In genomic region chr10:35822316-35822715, GRCh38 we compare ENCODE assay signal across 10 cellular contexts.
DNase-seq lines count a peak whose midpoint lies in the region; ATAC-seq and TF ChIP-seq lines count a peak whose summit lies in the region.
"Had no signal": no experiment of that assay in that cellular context is flagged by ENCODE, and none has a peak within 500 bp of the region (broad histone marks: within the 10 kb centered on the region; RNA-seq: fewer than 3 reads in every experiment).

No MANE protein-coding gene starts in this region.

- no peaks in the 10 kb centered on the region for H3F3A ChIP-seq in SK-N-SH (replicated peaks; ENCODE audit: insufficient read depth)

- H3K79me2 ChIP-seq in SK-N-SH (ENCODE audit: insufficient read depth), result no peaks in the 10 kb centered on the region

- H3K9me3 Mint-ChIP-seq in stimulated activated naive CD8-positive, alpha-beta T cell treated with anti-CD3 and anti-CD28 coated beads, Interleukin-15, amount 100 ng/mL, for 72 hours, result peaks cover 0 to 5% of the 10 kb centered on the region in 2 donors

- no peaks in the 10 kb centered on the region for H3K36me3 ChIP-seq in SK-N-SH (replicated peaks in 1 of 2; ENCODE audit: control insufficient read depth in 1 of 2, insufficient read depth in 2 of 2, low read length in 1 of 2)
- H3K36me3 ChIP-seq in left lung, result no peaks in the 10 kb centered on the region
- no peaks in the 10 kb centered on the region for H3K36me3 ChIP-seq in uterus
- H3K36me3 ChIP-seq: esophagus muscularis mucosa had no signal

- H4K20me1 ChIP-seq in SK-N-SH (ENCODE audit: insufficient read depth), result no peaks in the 10 kb centered on the region

- H3K4me3 ChIP-seq in SK-N-SH (ENCODE audit: low read depth in 2 of 2, low read length in 1 of 2) (no peak overlapping the region), left lung (no peak overlapping the region), uterus (no peak overlapping the region)
- H3K4me3 ChIP-seq: esophagus muscularis mucosa had no signal

- no peak overlapping the region for H3K27ac Mint-ChIP-seq in stimulated activated naive CD8-positive, alpha-beta T cell treated with anti-CD3 and anti-CD28 coated beads, Interleukin-15, amount 100 ng/mL, for 72 hours
- H3K27ac Mint-ChIP-seq: stimulated activated naive CD8-positive, alpha-beta T cell treated with anti-CD3 and anti-CD28 coated beads, Interleukin-15, Interleukin-2, amounts not matched to agents 100 ng/mL and 50 ng/mL, for 24 hours had no signal

- no peak overlapping the region for H3K27ac ChIP-seq in SK-N-SH (ENCODE audit: low read depth in 2 of 2, low read length in 1 of 2)
- H3K27ac ChIP-seq in caudate nucleus (ENCODE audit: low read depth, low read length), result no peak overlapping the region
- no peak overlapping the region for H3K27ac ChIP-seq in left lung
- H3K27ac ChIP-seq in uterus, result no peak overlapping the region
- H3K27ac ChIP-seq: esophagus muscularis mucosa had no signal

- no peak for TF ChIP-seq RAD21 in SK-N-SH (IDR thresholded peaks at IDR 0.05; ENCODE audit: low read length)

- POLR2A ChIA-PET in SK-N-SH (lab: Yijun Ruan, JAX), result no interaction called here

- no peak for TF ChIP-seq POLR2A in uterus (IDR thresholded peaks at IDR 0.05)

- no peak for TF ChIP-seq CTCF in SK-N-SH (IDR thresholded peaks at IDR 0.05)
- no peak for TF ChIP-seq CTCF in left lung (IDR thresholded peaks at IDR 0.05)
- peak in 1 of 4 experiments; percentile 20 for TF ChIP-seq CTCF in uterus (IDR thresholded peaks at IDR 0.05)

- ATAC-seq in SK-N-SH treated with all-trans-retinoic acid at 6 μM for 48 hours (peak; percentile 50; the same call in 2 of the 3 replicates), left lung (peak; percentile 91), GM19455 (IDR thresholded peaks at IDR 0.05; ENCODE audit: unreplicated experiment) (no peak), HG03521 (IDR thresholded peaks at IDR 0.05; ENCODE audit: unreplicated experiment) (no peak)
- no peak for ATAC-seq in stimulated activated naive CD8-positive, alpha-beta T cell treated with anti-CD3 and anti-CD28 coated beads, Interleukin-15, amount 100 ng/mL, for 72 hours

- H3K4me2 ChIP-seq in SK-N-SH, result no peak overlapping the region

- no peak overlapping the region for H3K4me3 Mint-ChIP-seq in stimulated activated naive CD8-positive, alpha-beta T cell treated with anti-CD3 and anti-CD28 coated beads, Interleukin-15, amount 100 ng/mL, for 72 hours
- H3K4me3 Mint-ChIP-seq: stimulated activated naive CD8-positive, alpha-beta T cell treated with anti-CD3 and anti-CD28 coated beads, Interleukin-15, Interleukin-2, amounts not matched to agents 100 ng/mL and 50 ng/mL, for 24 hours had no signal

- 28% methylated on average over 3 of the region's 9 CpGs for WGBS in SK-N-SH (ENCODE audit: low lambda C conversion rate)

- no peaks in the 10 kb centered on the region for H3K9me3 ChIP-seq in SK-N-SH
- no peaks in the 10 kb centered on the region for H3K9me3 ChIP-seq in left lung
- no peaks in the 10 kb centered on the region for H3K9me3 ChIP-seq in uterus
- H3K9me3 ChIP-seq: esophagus muscularis mucosa had no signal

- intact Hi-C loops in left lung (cut with DNase I), result no loop called here
- intact Hi-C loops in uterus (cut with DNase I; ENCODE audit: low total_unique reads), result no loop called here

- DNase-seq in SK-N-SH, result no peak
- DNase-seq in caudate nucleus (lab: John Stamatoyannopoulos, UW), result peak in 45 of 61 donors; percentile 3 to 68 (median 22)
- DNase-seq in left lung, result peak; percentile 57 to 76
- DNase-seq in uterus, result peak; percentile 24 to 75
- no peak for DNase-seq in stimulated activated naive CD8-positive, alpha-beta T cell treated with anti-CD3 and anti-CD28 coated beads, Interleukin-15, amount 100 ng/mL, for 72 hours

- H3K4me1 Mint-ChIP-seq in stimulated activated naive CD8-positive, alpha-beta T cell treated with anti-CD3 and anti-CD28 coated beads, Interleukin-15, amount 100 ng/mL, for 72 hours, result no peaks in the 10 kb centered on the region

- no peak overlapping the region for H2AFZ ChIP-seq in SK-N-SH (ENCODE audit: low read depth)

- CTCF ChIA-PET in SK-N-SH (lab: Yijun Ruan, JAX), result no interaction called here

- H3K27me3 ChIP-seq in SK-N-SH (ENCODE audit: insufficient read depth) (no peaks in the 10 kb centered on the region), left lung (no peaks in the 10 kb centered on the region), uterus (no peaks in the 10 kb centered on the region)
- H3K27me3 ChIP-seq: esophagus muscularis mucosa had no signal

- no peaks in the 10 kb centered on the region for H3K9me2 ChIP-seq in SK-N-SH

- no peaks in the 10 kb centered on the region for H3K27me3 Mint-ChIP-seq in stimulated activated naive CD8-positive, alpha-beta T cell treated with anti-CD3 and anti-CD28 coated beads, Interleukin-15, amount 100 ng/mL, for 72 hours
- H3K27me3 Mint-ChIP-seq: stimulated activated naive CD8-positive, alpha-beta T cell treated with anti-CD3 and anti-CD28 coated beads, Interleukin-15, Interleukin-2, amounts not matched to agents 100 ng/mL and 50 ng/mL, for 24 hours had no signal

- TF ChIP-seq EP300 in SK-N-SH (IDR thresholded peaks at IDR 0.05; ENCODE audit: borderline replicate concordance in 1 of 2, low read depth in 1 of 2, low read length in 1 of 2), result no peak

- H3K9ac ChIP-seq in SK-N-SH, result no peak overlapping the region

- H3K4me1 ChIP-seq in SK-N-SH (ENCODE audit: control insufficient read depth in 1 of 2, insufficient read depth in 2 of 2, low read depth in 1 of 2, low read length in 1 of 2) (peaks cover 0 to 5% of the 10 kb centered on the region in 2 experiments; a peak in 1 of 4 replicates), left lung (no peaks in the 10 kb centered on the region), uterus (no peaks in the 10 kb centered on the region)

TF ChIP-seq in SK-N-SH treated with all-trans-retinoic acid at 6 μM for 48 hours, 23 proteins besides CTCF, POLR2A, EP300 and RAD21:
- TF ChIP-seq PPARA (CRISPR knock-in tag; IDR thresholded peaks at IDR 0.05; ENCODE audit: borderline replicate concordance) (no peak), TCF4 (CRISPR knock-in tag; IDR thresholded peaks at IDR 0.05; ENCODE audit: borderline replicate concordance) (no peak), ISL1 (CRISPR knock-in tag; IDR thresholded peaks at IDR 0.05) (no peak), ESRRG (CRISPR knock-in tag; IDR thresholded peaks at IDR 0.05) (no peak), ZNF565 (CRISPR knock-in tag; conservative IDR thresholded peaks at IDR 0.05; ENCODE audit: low read depth) (no peak), ZFP3 (CRISPR knock-in tag; IDR thresholded peaks at IDR 0.05) (no peak), ZC3H10 (CRISPR knock-in tag; IDR thresholded peaks at IDR 0.05) (no peak), SNAI2 (CRISPR knock-in tag; IDR thresholded peaks at IDR 0.05) (no peak)

TF ChIP-seq in SK-N-SH, 30 proteins besides CTCF, POLR2A, EP300 and RAD21 (continues in another document):
- TF ChIP-seq RCOR1 (IDR thresholded peaks at IDR 0.05; ENCODE audit: low read length) (no peak), GATA2 (CRISPR knock-in tag; IDR thresholded peaks at IDR 0.05) (no peak), JUND (IDR thresholded peaks at IDR 0.05) (no peak), YY1 (IDR thresholded peaks at IDR 0.05; ENCODE audit: low read depth) (no peak), IRF3 (IDR thresholded peaks at IDR 0.05; ENCODE audit: low read depth, low read length) (no peak), MEF2A (IDR thresholded peaks at IDR 0.05; ENCODE audit: borderline replicate concordance, low read depth) (no peak), REST (IDR thresholded peaks at IDR 0.05; ENCODE audit: low read depth, low read length) (no peak), ELF1 (IDR thresholded peaks at IDR 0.05) (no peak), RFX5 (IDR thresholded peaks at IDR 0.05; ENCODE audit: low read length) (no peak), USF1 (IDR thresholded peaks at IDR 0.05; ENCODE audit: borderline replicate concordance, low read depth) (no peak)

Comparison
In these comparisons a context has a peak if more than half of its experiments do, and no peak if none do; other contexts are left out.
1. ATAC-seq: peak in SK-N-SH treated with all-trans-retinoic acid at 6 μM for 48 hours (single experiment) and left lung (single experiment); none in GM19455 (single experiment), stimulated activated naive CD8-positive, alpha-beta T cell treated with anti-CD3 and anti-CD28 coated beads, Interleukin-15, amount 100 ng/mL, for 72 hours (single experiment) and HG03521 (single experiment).
2. DNase-seq: peak in caudate nucleus (45 of 61), left lung (2 of 2) and uterus (2 of 2); none in SK-N-SH (single experiment) and stimulated activated naive CD8-positive, alpha-beta T cell treated with anti-CD3 and anti-CD28 coated beads, Interleukin-15, amount 100 ng/mL, for 72 hours (0 of 2).